ENCODE assay signal across 1 cellular context in genomic region chr2:177396630-177397460, GRCh38.
TF ChIP-seq lines count a peak whose summit lies in the region.

No MANE protein-coding gene starts in this region.

TF ChIP-seq in SK-N-SH, 30 proteins besides CTCF, POLR2A, EP300 and RAD21 (continued from another document):
- TF ChIP-seq TCF12 (IDR thresholded peaks at IDR 0.05) (peak; percentile 20; the same call in 1 of the 2 replicates), NRF1 (IDR thresholded peaks at IDR 0.05; ENCODE audit: low read depth, low read length) (no peak), MEF2A (IDR thresholded peaks at IDR 0.05; ENCODE audit: borderline replicate concordance, low read depth) (no peak), IRF3 (IDR thresholded peaks at IDR 0.05; ENCODE audit: low read depth, low read length) (no peak), TEAD4 (IDR thresholded peaks at IDR 0.05; ENCODE audit: borderline replicate concordance, insufficient read depth) (peak; percentile 50; the same call in 1 of the 2 replicates), SMC3 (IDR thresholded peaks at IDR 0.05; ENCODE audit: low read depth, low read length) (no peak), GABPA (IDR thresholded peaks at IDR 0.05; ENCODE audit: low read depth) (no peak), POLR2AphosphoS5 (IDR thresholded peaks at IDR 0.05; ENCODE audit: low read depth, low read length) (no peak), RFX5 (IDR thresholded peaks at IDR 0.05; ENCODE audit: low read length) (no peak), NFIC (IDR thresholded peaks at IDR 0.05; ENCODE audit: borderline replicate concordance) (peak; percentile 40), PBX3 (IDR thresholded peaks at IDR 0.05) (peak; percentile 20; the same call in 1 of the 2 replicates), JUND (IDR thresholded peaks at IDR 0.05) (peak; percentile 70)
- TF ChIP-seq, protein P1, sequence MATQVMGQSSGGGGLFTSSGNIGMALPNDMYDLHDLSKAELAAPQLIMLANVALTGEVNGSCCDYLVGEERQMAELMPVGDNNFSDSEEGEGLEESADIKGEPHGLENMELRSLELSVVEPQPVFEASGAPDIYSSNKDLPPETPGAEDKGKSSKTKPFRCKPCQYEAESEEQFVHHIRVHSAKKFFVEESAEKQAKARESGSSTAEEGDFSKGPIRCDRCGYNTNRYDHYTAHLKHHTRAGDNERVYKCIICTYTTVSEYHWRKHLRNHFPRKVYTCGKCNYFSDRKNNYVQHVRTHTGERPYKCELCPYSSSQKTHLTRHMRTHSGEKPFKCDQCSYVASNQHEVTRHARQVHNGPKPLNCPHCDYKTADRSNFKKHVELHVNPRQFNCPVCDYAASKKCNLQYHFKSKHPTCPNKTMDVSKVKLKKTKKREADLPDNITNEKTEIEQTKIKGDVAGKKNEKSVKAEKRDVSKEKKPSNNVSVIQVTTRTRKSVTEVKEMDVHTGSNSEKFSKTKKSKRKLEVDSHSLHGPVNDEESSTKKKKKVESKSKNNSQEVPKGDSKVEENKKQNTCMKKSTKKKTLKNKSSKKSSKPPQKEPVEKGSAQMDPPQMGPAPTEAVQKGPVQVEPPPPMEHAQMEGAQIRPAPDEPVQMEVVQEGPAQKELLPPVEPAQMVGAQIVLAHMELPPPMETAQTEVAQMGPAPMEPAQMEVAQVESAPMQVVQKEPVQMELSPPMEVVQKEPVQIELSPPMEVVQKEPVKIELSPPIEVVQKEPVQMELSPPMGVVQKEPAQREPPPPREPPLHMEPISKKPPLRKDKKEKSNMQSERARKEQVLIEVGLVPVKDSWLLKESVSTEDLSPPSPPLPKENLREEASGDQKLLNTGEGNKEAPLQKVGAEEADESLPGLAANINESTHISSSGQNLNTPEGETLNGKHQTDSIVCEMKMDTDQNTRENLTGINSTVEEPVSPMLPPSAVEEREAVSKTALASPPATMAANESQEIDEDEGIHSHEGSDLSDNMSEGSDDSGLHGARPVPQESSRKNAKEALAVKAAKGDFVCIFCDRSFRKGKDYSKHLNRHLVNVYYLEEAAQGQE (IDR thresholded peaks at IDR 0.05; ENCODE audit: low read depth, low read length) = no peak
- TF ChIP-seq, protein P2, sequence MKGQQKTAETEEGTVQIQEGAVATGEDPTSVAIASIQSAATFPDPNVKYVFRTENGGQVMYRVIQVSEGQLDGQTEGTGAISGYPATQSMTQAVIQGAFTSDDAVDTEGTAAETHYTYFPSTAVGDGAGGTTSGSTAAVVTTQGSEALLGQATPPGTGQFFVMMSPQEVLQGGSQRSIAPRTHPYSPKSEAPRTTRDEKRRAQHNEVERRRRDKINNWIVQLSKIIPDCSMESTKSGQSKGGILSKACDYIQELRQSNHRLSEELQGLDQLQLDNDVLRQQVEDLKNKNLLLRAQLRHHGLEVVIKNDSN (IDR thresholded peaks at IDR 0.05; ENCODE audit: borderline replicate concordance, low read depth) = peak; percentile 41; the same call in 1 of the 2 replicates
